ENCODE assay signal across 8 cellular contexts in the genomic region with DNA sequence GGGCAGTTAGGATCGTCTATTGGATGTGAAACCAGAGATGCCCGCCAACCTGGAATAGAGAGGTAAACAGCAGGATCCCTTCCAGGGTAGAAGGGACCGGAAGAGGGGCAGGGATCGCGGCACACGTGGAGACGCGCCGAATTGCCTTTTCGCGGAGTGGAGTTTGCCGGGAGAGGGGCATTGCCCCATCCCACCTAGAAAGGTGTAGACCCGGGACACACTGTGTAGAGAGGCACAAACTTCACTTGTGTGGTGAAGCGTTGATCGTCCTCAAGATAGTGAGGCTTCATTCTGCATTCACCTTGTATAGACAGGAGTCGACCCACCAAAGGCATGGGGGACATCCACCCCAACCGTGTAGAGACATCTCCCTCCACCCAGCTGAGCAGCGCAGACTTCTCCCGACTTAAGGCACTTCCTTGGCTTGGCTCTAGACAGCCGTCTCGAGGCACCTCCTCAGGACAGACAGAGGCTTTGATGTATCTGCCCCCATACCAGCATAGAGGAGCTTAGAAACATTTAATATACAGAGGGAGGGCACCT. TPM values are rescaled to one million over a fixed set of nuclear protein-coding genes. Genes with fewer than 3 reads are reported as not detected.
DNase-seq lines count a peak whose midpoint lies in the region; ATAC-seq, FAIRE-seq and TF ChIP-seq lines count a peak whose summit lies in the region.

No MANE protein-coding gene starts in this region.

- no peaks in the 10 kb centered on the region for H3K27me3 Mint-ChIP-seq in nephron (ENCODE audit: low read depth)

- H3K27ac Mint-ChIP-seq in nephron: peak overlapping the region; percentile 100

- no peaks in the 10 kb centered on the region for H3K9me1 ChIP-seq in endothelial cell of umbilical vein (replicated peaks; ENCODE audit: control insufficient read depth, extremely low read depth, insufficient read depth, low read length)

- peak overlapping the region; percentile 45 for H2AFZ ChIP-seq in endothelial cell of umbilical vein (ENCODE audit: low read depth, low read length)

- H3K27ac ChIP-seq in RWPE1 (peak overlapping the region; percentile 82), endothelial cell of umbilical vein (ENCODE audit: insufficient read depth, low read depth, low read length) (peak overlapping the region; percentile 64)

- H3K36me3 Mint-ChIP-seq in nephron (ENCODE audit: low read depth): peaks cover 22% of the 10 kb centered on the region

- CTCF ChIA-PET in RWPE1 (lab: Yijun Ruan, JAX) (no interaction called here), endothelial cell of umbilical vein (lab: Charles Lee) (interaction anchor here (0.7 kb wide), 1 partner anchor 48 kb away, joined by 3 read pairs; no protein-coding TSS in a partner anchor)

- H3K9me3 Mint-ChIP-seq in nephron: peaks cover 3% of the 10 kb centered on the region

- no peaks in the 10 kb centered on the region for H4K20me1 ChIP-seq in endothelial cell of umbilical vein (replicated peaks; ENCODE audit: control insufficient read depth, extremely low read depth, insufficient read depth, low read length)

- H3K4me2 ChIP-seq in endothelial cell of umbilical vein (ENCODE audit: insufficient read depth, low read length): peak overlapping the region; percentile 70

- no peaks in the 10 kb centered on the region for H3K36me3 ChIP-seq in endothelial cell of umbilical vein (ENCODE audit: control insufficient read depth in 2 of 2, extremely low read depth in 1 of 2, insufficient read depth in 2 of 2, low read length in 2 of 2)

- dilution Hi-C loops in endothelial cell of umbilical vein (cut with MboI; ENCODE audit: extremely low pct_ligation_motif_present, low sequenced_read_pairs): no loop called here

- intact Hi-C loops in endothelial cell of umbilical vein (cut with micrococcal nuclease): loop anchor here (1.0 kb wide), 2 partner anchors 90 to 277 kb away; partner anchors contain the start of genes MAGED2 and TSR2

- peak overlapping the region; percentile 88 to 93 (median 92) for H3K4me3 Mint-ChIP-seq in nephron

- H3K79me2 ChIP-seq in endothelial cell of umbilical vein (ENCODE audit: control insufficient read depth, insufficient read depth, low read length): peaks cover 42% of the 10 kb centered on the region

- TSS peak; percentile 79 for BruUV-seq in endothelial cell of umbilical vein (replicated peaks; lab: Mats Ljungman, UMichigan)

- peaks cover 10% of the 10 kb centered on the region for H3K4me1 ChIP-seq in endothelial cell of umbilical vein (ENCODE audit: control insufficient read depth, extremely low read depth, insufficient read depth, low read length)

- POLR2A ChIA-PET in RWPE1 (lab: Yijun Ruan, JAX; ENCODE audit: low non-redundant PET): interaction anchor here (0.5 to 0.7 kb wide), 2 partner anchors 71 to 1457 kb away, joined by 3 read pairs; no protein-coding TSS in a partner anchor
- POLR2A ChIA-PET in endothelial cell of umbilical vein (lab: Charles Lee): interaction anchor here (0.8 kb wide), 1 partner anchor 90 kb away, joined by 3 read pairs; the partner anchor contains the start of gene TSR2

- TF ChIP-seq CTCF in RWPE1 (conservative IDR thresholded peaks at IDR 0.05; ENCODE audit: low read depth): no peak
- no peak for TF ChIP-seq CTCF in endothelial cell of umbilical vein (IDR thresholded peaks at IDR 0.05; ENCODE audit: extremely low read depth in 1 of 2, insufficient read depth in 1 of 2, low read depth in 1 of 2, low read length in 2 of 2)
- TF ChIP-seq CTCF in nephron (IDR thresholded peaks at IDR 0.05; ENCODE audit: unreplicated experiment in 3 of 3): no peak

- no peak for FAIRE-seq in endothelial cell of umbilical vein (lab: Jason Lieb, UNC)

- ATAC-seq in GM18508 (IDR thresholded peaks at IDR 0.05; ENCODE audit: insufficient read depth, unreplicated experiment) (peak; percentile 16), HG02678 (IDR thresholded peaks at IDR 0.05; ENCODE audit: unreplicated experiment) (peak; percentile 6), HG03521 (IDR thresholded peaks at IDR 0.05; ENCODE audit: unreplicated experiment) (no peak)

- H3K9me3 ChIP-seq in endothelial cell of umbilical vein (replicated peaks; ENCODE audit: control insufficient read depth, insufficient read depth, low read length): peaks cover 2% of the 10 kb centered on the region

- peaks cover 28% of the 10 kb centered on the region for H3K4me1 Mint-ChIP-seq in nephron

- peak overlapping the region; percentile 84 for H3K9ac ChIP-seq in endothelial cell of umbilical vein (replicated peaks; ENCODE audit: extremely low read depth, insufficient read depth, low read length)

- DNase-seq in RWPE1 (ENCODE audit: low spot score): no peak
- no peak for DNase-seq in endothelial cell of umbilical vein (ENCODE audit: low read depth, low spot score)
- no peak for DNase-seq in AG08396 (ENCODE audit: low spot score)
- DNase-seq in NCI-H446 treated with DMSO at 0.1 percent for 48 hours (lab: John Stamatoyannopoulos, UW): no peak

- peak overlapping the region; percentile 17 to 86 (median 69) for H3K4me3 ChIP-seq in endothelial cell of umbilical vein (replicated peaks in 1 of 3; ENCODE audit: insufficient read depth in 1 of 3, low read depth in 1 of 3, low read length in 3 of 3)

- H3K27me3 ChIP-seq in endothelial cell of umbilical vein (ENCODE audit: control insufficient read depth in 2 of 2, insufficient read depth in 2 of 2, low read length in 2 of 2): no peaks in the 10 kb centered on the region

- no peak for TF ChIP-seq POLR2A in endothelial cell of umbilical vein (IDR thresholded peaks at IDR 0.05; ENCODE audit: low read depth, low read length)

TF ChIP-seq in endothelial cell of umbilical vein, 7 proteins besides CTCF, POLR2A, EP300 and RAD21:
- TF ChIP-seq MYC (IDR thresholded peaks at IDR 0.05; ENCODE audit: low read depth, low read length) (no peak), GATA2 (IDR thresholded peaks at IDR 0.05; ENCODE audit: insufficient read depth, insufficient read length, low read depth, low read length) (no peak), FOS (IDR thresholded peaks at IDR 0.05; ENCODE audit: borderline replicate concordance, insufficient read depth, low read length) (no peak), EZH2 (IDR thresholded peaks at IDR 0.05; ENCODE audit: borderline replicate concordance, low read depth, low read length, severe bottlenecking) (no peak), POLR2AphosphoS5 (IDR thresholded peaks at IDR 0.05; ENCODE audit: insufficient read depth, low read depth, low read length) (no peak), JUN (IDR thresholded peaks at IDR 0.05; ENCODE audit: borderline replicate concordance, insufficient read depth, insufficient read length, low read depth) (no peak)
- TF ChIP-seq, protein P1, sequence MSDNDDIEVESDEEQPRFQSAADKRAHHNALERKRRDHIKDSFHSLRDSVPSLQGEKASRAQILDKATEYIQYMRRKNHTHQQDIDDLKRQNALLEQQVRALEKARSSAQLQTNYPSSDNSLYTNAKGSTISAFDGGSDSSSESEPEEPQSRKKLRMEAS (IDR thresholded peaks at IDR 0.05; ENCODE audit: insufficient read depth, insufficient read length): peak; percentile 22

RNA-seq across cellular contexts. Expression of gene GNL3L, which starts 0.4 kb away (rescaled TPM):
- 46.0 and 48.0 TPM in 2 replicates for total RNA-seq in endothelial cell of umbilical vein
- polyA plus RNA-seq in endothelial cell of umbilical vein: 18.1 and 20.3 TPM in 2 replicates
- polyA plus RNA-seq in endothelial cell of umbilical vein (2011; cell fraction: cytosol; rRNA removed): 22.1 and 23.2 TPM in 2 replicates
- 34.4 and 35.2 TPM in 2 replicates for polyA plus RNA-seq in endothelial cell of umbilical vein (2011; cell fraction: nucleus; rRNA removed)
- polyA plus RNA-seq in endothelial cell of umbilical vein (2012): 13.3 and 16.9 TPM in 2 replicates
- polyA minus RNA-seq in endothelial cell of umbilical vein: 55.8 and 60.6 TPM in 2 replicates
- 76.5 TPM for polyA minus RNA-seq in endothelial cell of umbilical vein (2011; cell fraction: cytosol; rRNA and poly(A)+ RNA removed)
- polyA minus RNA-seq in endothelial cell of umbilical vein (2011; cell fraction: nucleus; rRNA and poly(A)+ RNA removed): 27.2 and 35.7 TPM in 2 replicates

RNA-seq across cellular contexts. Expression of gene FGD1, which starts 34.4 kb away (rescaled TPM):
- 18.0 and 19.6 TPM in 2 replicates for total RNA-seq in endothelial cell of umbilical vein
- 6.3 and 6.7 TPM in 2 replicates for polyA plus RNA-seq in endothelial cell of umbilical vein
- 8.5 and 10.0 TPM in 2 replicates for polyA plus RNA-seq in endothelial cell of umbilical vein (2011; cell fraction: cytosol; rRNA removed)
- 10.6 and 12.8 TPM in 2 replicates for polyA plus RNA-seq in endothelial cell of umbilical vein (2011; cell fraction: nucleus; rRNA removed)
- 8.8 and 12.2 TPM in 2 replicates for polyA plus RNA-seq in endothelial cell of umbilical vein (2012)
- polyA minus RNA-seq in endothelial cell of umbilical vein: 5.7 and 5.8 TPM in 2 replicates
- polyA minus RNA-seq in endothelial cell of umbilical vein (2011; cell fraction: cytosol; rRNA and poly(A)+ RNA removed): 2.8 TPM
- 3.7 and 5.0 TPM in 2 replicates for polyA minus RNA-seq in endothelial cell of umbilical vein (2011; cell fraction: nucleus; rRNA and poly(A)+ RNA removed)
